In the genomic region with DNA sequence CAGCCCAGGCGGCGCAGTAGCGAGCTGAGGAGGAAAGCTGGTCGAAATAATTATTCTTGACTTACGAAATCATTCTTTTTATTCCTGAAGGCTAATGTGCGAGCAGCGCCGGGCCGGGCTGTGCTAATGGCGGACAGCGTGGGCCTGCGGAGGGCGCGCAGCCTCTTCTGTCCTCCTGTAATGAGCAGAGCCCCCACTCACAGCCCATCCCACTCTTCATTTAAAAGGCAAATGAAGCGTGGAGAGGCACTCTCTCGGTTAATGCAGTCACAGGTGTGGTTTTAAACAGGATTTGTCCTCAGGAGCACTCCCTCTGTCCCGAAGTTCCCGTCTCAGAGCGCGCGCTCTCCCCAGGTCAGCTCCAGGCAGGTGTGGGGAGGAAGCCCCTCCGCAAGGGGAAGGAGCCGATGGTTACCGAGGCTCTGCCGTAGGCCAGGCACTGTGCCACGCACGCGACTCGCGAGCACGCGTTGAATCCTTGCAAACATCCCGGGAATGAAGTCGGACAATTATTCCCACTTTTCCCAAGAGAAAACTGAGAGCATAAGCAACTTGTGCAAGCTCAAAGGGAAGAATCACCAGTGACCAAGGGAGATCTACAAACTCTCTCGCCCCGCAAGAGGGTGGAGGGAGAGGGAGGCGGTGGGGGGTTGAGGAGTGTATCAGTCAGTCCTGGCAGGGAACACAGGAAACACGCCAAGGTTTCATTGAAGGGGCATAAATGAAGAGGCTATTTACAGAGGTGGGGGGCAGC, we compare ENCODE assay signal across 8 cellular contexts. TPM values are rescaled to one million over a fixed set of nuclear protein-coding genes. Genes with fewer than 3 reads are reported as not detected.
DNase-seq lines count a peak whose midpoint lies in the region; ATAC-seq and TF ChIP-seq lines count a peak whose summit lies in the region.

No MANE protein-coding gene starts in this region.

- POLR2A ChIA-PET in CD8-positive, alpha-beta memory T cell (lab: Charles Lee), result interaction anchor here (0.7 kb wide), 1 partner anchor 36 kb away, joined by 4 read pairs; no protein-coding TSS in a partner anchor

- no peak overlapping the region for H3K27ac ChIP-seq in CD8-positive, alpha-beta memory T cell (ENCODE audit: low read depth, low read length)
- no peak overlapping the region for H3K27ac ChIP-seq in cardiac muscle cell
- H3K27ac ChIP-seq in parathyroid adenoma, result no peak overlapping the region

- no peaks in the 10 kb centered on the region for H3K9me3 ChIP-seq in CD8-positive, alpha-beta memory T cell (ENCODE audit: low read length)
- no peaks in the 10 kb centered on the region for H3K9me3 ChIP-seq in cardiac muscle cell (ENCODE audit: low read depth)
- H3K9me3 ChIP-seq in parathyroid adenoma (ENCODE audit: control insufficient read depth, low read length), result no peaks in the 10 kb centered on the region

- H3K9me3 Mint-ChIP-seq in CD8-positive, alpha-beta memory T cell, result no peaks in the 10 kb centered on the region
- H3K9me3 Mint-ChIP-seq in IgD-negative memory B cell, result no peaks in the 10 kb centered on the region
- H3K9me3 Mint-ChIP-seq in activated T-helper 2 cell treated with anti-CD3 and anti-CD28 coated beads, Interferon-gamma antibody, Interleukin-2, Interleukin-4, amounts not matched to agents 10 μg/mL and 5 μg/mL and 100 μg/mL, durations not matched to agents 14 hours and 24 hours and 36 hours, result no peaks in the 10 kb centered on the region

- peak; percentile 24 for TF ChIP-seq CTCF in cardiac muscle cell (IDR thresholded peaks at IDR 0.05; ENCODE audit: low read depth, low read length)
- no peak for TF ChIP-seq CTCF in parathyroid adenoma (IDR thresholded peaks at IDR 0.05)

- no peaks in the 10 kb centered on the region for H3K36me3 ChIP-seq in CD8-positive, alpha-beta memory T cell (ENCODE audit: insufficient read depth, low read length)
- H3K36me3 ChIP-seq in cardiac muscle cell (no peaks in the 10 kb centered on the region), parathyroid adenoma (ENCODE audit: control insufficient read depth, insufficient read depth, low read length) (no peaks in the 10 kb centered on the region)

- H3K27me3 Mint-ChIP-seq in CD8-positive, alpha-beta memory T cell, result peaks cover 18 to 37% of the 10 kb centered on the region in 2 donors
- H3K27me3 Mint-ChIP-seq in IgD-negative memory B cell, result peaks cover 28% of the 10 kb centered on the region
- H3K27me3 Mint-ChIP-seq in activated T-helper 2 cell treated with anti-CD3 and anti-CD28 coated beads, Interferon-gamma antibody, Interleukin-2, Interleukin-4, amounts not matched to agents 10 μg/mL and 5 μg/mL and 100 μg/mL, durations not matched to agents 14 hours and 24 hours and 36 hours (ENCODE audit: low read depth), result peaks cover 43% of the 10 kb centered on the region

- H3K79me2 ChIP-seq in parathyroid adenoma, result no peaks in the 10 kb centered on the region

- peak overlapping the region; percentile 68 to 76 (median 72) for H3K4me3 Mint-ChIP-seq in CD8-positive, alpha-beta memory T cell
- H3K4me3 Mint-ChIP-seq in IgD-negative memory B cell, result peak overlapping the region; percentile 72 to 94 (median 86)
- H3K4me3 Mint-ChIP-seq in activated T-helper 2 cell treated with anti-CD3 and anti-CD28 coated beads, Interferon-gamma antibody, Interleukin-2, Interleukin-4, amounts not matched to agents 10 μg/mL and 5 μg/mL and 100 μg/mL, durations not matched to agents 14 hours and 24 hours and 36 hours (ENCODE audit: low read depth), result peak overlapping the region; percentile 36

- no peak overlapping the region for H3K27ac Mint-ChIP-seq in CD8-positive, alpha-beta memory T cell
- H3K27ac Mint-ChIP-seq in IgD-negative memory B cell, result peak overlapping the region in 1 of 3 donors; percentile 31
- H3K27ac Mint-ChIP-seq in activated T-helper 2 cell treated with anti-CD3 and anti-CD28 coated beads, Interferon-gamma antibody, Interleukin-2, Interleukin-4, amounts not matched to agents 10 μg/mL and 5 μg/mL and 100 μg/mL, durations not matched to agents 14 hours and 24 hours and 36 hours, result no peak overlapping the region

- H3K36me3 Mint-ChIP-seq in CD8-positive, alpha-beta memory T cell, result no peaks in the 10 kb centered on the region
- H3K36me3 Mint-ChIP-seq in IgD-negative memory B cell, result no peaks in the 10 kb centered on the region
- H3K36me3 Mint-ChIP-seq in activated T-helper 2 cell treated with anti-CD3 and anti-CD28 coated beads, Interferon-gamma antibody, Interleukin-2, Interleukin-4, amounts not matched to agents 10 μg/mL and 5 μg/mL and 100 μg/mL, durations not matched to agents 14 hours and 24 hours and 36 hours (ENCODE audit: low read depth), result no peaks in the 10 kb centered on the region

- peak overlapping the region; percentile 26 for H3K4me2 ChIP-seq in parathyroid adenoma (ENCODE audit: low read length)

- H3K4me3 ChIP-seq in CD8-positive, alpha-beta memory T cell (ENCODE audit: low read length), result peak overlapping the region; percentile 58
- H3K4me3 ChIP-seq in cardiac muscle cell, result no peak overlapping the region
- H3K4me3 ChIP-seq in parathyroid adenoma (ENCODE audit: low read depth, low read length), result peak overlapping the region; percentile 14

- CTCF ChIA-PET in CD8-positive, alpha-beta memory T cell (lab: Charles Lee), result interaction anchor here (1.1 kb wide), 1 partner anchor 13 kb away, joined by 3 read pairs; no protein-coding TSS in a partner anchor

- peaks cover 13 to 19% (median 17%) of the 10 kb centered on the region in 3 donors for H3K4me1 Mint-ChIP-seq in CD8-positive, alpha-beta memory T cell
- peaks cover 9 to 13% (median 10%) of the 10 kb centered on the region in 3 donors for H3K4me1 Mint-ChIP-seq in IgD-negative memory B cell
- peaks cover 13% of the 10 kb centered on the region for H3K4me1 Mint-ChIP-seq in activated T-helper 2 cell treated with anti-CD3 and anti-CD28 coated beads, Interferon-gamma antibody, Interleukin-2, Interleukin-4, amounts not matched to agents 10 μg/mL and 5 μg/mL and 100 μg/mL, durations not matched to agents 14 hours and 24 hours and 36 hours (ENCODE audit: low read depth)

- DNase-seq in CD8-positive, alpha-beta memory T cell, result peak in 1 of 5 donors; percentile 11
- no peak for DNase-seq in activated T-helper 2 cell treated with anti-CD3 and anti-CD28 coated beads, Interferon-gamma antibody, Interleukin-2, Interleukin-4, amounts not matched to agents 10 μg/mL and 5 μg/mL and 100 μg/mL, durations not matched to agents 14 hours and 24 hours and 36 hours (ENCODE audit: low spot score)
- DNase-seq in cardiac muscle cell (ENCODE audit: low read depth in 1 of 2, low spot score in 1 of 2) (peak; percentile 9 to 55), ureter (ENCODE audit: low spot score) (no peak), HuH-7.5 (ENCODE audit: low spot score) (no peak)

- intact Hi-C loops in activated T-helper 2 cell treated with anti-CD3 and anti-CD28 coated beads, Interferon-gamma antibody, Interleukin-2, Interleukin-4, amounts not matched to agents 10 μg/mL and 5 μg/mL and 100 μg/mL, durations not matched to agents 14 hours and 24 hours and 36 hours (cut with micrococcal nuclease), result no loop called here

- no peak overlapping the region for H3K9ac ChIP-seq in parathyroid adenoma

- ATAC-seq in HG03159 (IDR thresholded peaks at IDR 0.05; ENCODE audit: unreplicated experiment), result no peak

- H2AFZ ChIP-seq in parathyroid adenoma, result peak overlapping the region; percentile 25

- peaks cover 12% of the 10 kb centered on the region for H3K4me1 ChIP-seq in CD8-positive, alpha-beta memory T cell (ENCODE audit: insufficient read depth, low read length)
- H3K4me1 ChIP-seq in cardiac muscle cell (ENCODE audit: low read depth) (peaks cover 7% of the 10 kb centered on the region), parathyroid adenoma (peaks cover 4% of the 10 kb centered on the region)

- H3K27me3 ChIP-seq in CD8-positive, alpha-beta memory T cell (ENCODE audit: insufficient read depth, low read length, poor library complexity, severe bottlenecking), result peaks cover 11% of the 10 kb centered on the region
- peaks cover 16% of the 10 kb centered on the region for H3K27me3 ChIP-seq in cardiac muscle cell
- H3K27me3 ChIP-seq in parathyroid adenoma (ENCODE audit: control insufficient read depth, insufficient read depth, low read length), result no peaks in the 10 kb centered on the region

RNA-seq across cellular contexts. Expression of gene ZFAND3, which starts 35.5 kb away (rescaled TPM):
- 10 to 100 TPM; 29.1 to 29.4 TPM for total RNA-seq in CD8-positive, alpha-beta memory T cell
- polyA plus RNA-seq in CD8-positive, alpha-beta memory T cell, result 5.2 TPM
- polyA plus RNA-seq in IgD-negative memory B cell (6.4 TPM), cardiac muscle cell (68.0 and 102 TPM in 2 replicates)
- 30.8 and 34.3 TPM in 2 replicates for total RNA-seq in activated T-helper 2 cell treated with anti-CD3 and anti-CD28 coated beads, Interferon-gamma antibody, Interleukin-2, Interleukin-4, amounts not matched to agents 10 μg/mL and 5 μg/mL and 100 μg/mL, durations not matched to agents 14 hours and 24 hours and 36 hours
- total RNA-seq in cardiac muscle cell (43.9 and 49.9 TPM in 2 replicates), ureter (123 TPM)

Comparison
In these comparisons a context has a peak if more than half of its experiments do, and no peak if none do; other contexts are left out.
1. DNase-seq: peak in cardiac muscle cell (2 of 2); none in activated T-helper 2 cell treated with anti-CD3 and anti-CD28 coated beads, Interferon-gamma antibody, Interleukin-2, Interleukin-4, amounts not matched to agents 10 μg/mL and 5 μg/mL and 100 μg/mL, durations not matched to agents 14 hours and 24 hours and 36 hours (single experiment), ureter (single experiment) and HuH-7.5 (single experiment).
2. Peak in every context shown above with its lines, with median percentiles within 50 percentile points of each other: H3K4me3 Mint-ChIP-seq.